ENCODE assay signal across 24 cellular contexts in the genomic region with DNA sequence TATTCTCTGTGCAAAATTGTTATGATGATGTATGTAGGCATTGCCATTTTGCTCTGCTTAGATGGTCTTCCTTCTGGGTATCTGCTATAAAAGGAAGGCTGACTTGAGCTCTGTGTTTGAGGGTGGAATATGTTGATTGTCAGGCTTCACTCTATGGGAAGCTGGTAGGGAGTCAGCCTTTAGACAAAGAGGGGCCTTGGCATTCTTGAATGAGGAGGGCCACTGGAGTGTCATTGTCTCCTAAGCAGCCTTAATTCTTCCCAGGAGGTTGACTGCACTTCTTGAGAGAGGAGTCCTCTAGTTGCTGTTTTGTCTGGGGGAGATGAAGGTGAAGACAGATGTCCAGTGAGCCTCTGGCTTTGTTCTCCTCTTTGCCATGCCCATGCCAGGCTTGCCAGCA.
"Had no signal": no experiment of that assay in that cellular context is flagged by ENCODE, and none has a peak within 500 bp of the region (broad histone marks: within the 10 kb centered on the region; RNA-seq: fewer than 3 reads in every experiment).

No MANE protein-coding gene starts in this region.

- H3K27me3 Mint-ChIP-seq: activated B cell treated with CpG ODN at 0.5 μM for 24 hours; activated T-cell treated with anti-CD3 and anti-CD28 coated beads, Interleukin-2, amount 50 U/mL, for 24 hours had no signal

- FAIRE-seq: bronchial epithelial cell had no signal

- H3K27me3 ChIP-seq: ascending aorta, body of pancreas had no signal

- H3K4me1 ChIP-seq: ascending aorta, body of pancreas had no signal

- ATAC-seq: activated CD8-positive, alpha-beta memory T cell treated with anti-CD3 and anti-CD28 coated beads, Interleukin-2, amount 10 ng/mL, durations not matched to agents 7 days and 5 days; activated naive CD4-positive, alpha-beta T cell treated with anti-CD3 and anti-CD28 coated beads, Interleukin-2, amount 50 U/mL, for 72 hours; activated naive CD8-positive, alpha-beta T cell treated with anti-CD3 and anti-CD28 coated beads, Interleukin-2, amount 50 U/mL, for 24 hours; body of pancreas; PC-3 had no signal

- H3K36me3 ChIP-seq: ascending aorta had no signal

- DNase-seq: activated B cell treated with CpG ODN at 0.5 μM for 24 hours; activated CD4-positive, alpha-beta T cell treated with anti-CD3 and anti-CD28 coated beads for 1 hour; activated CD4-positive, alpha-beta T cell treated with anti-CD3 and anti-CD28 coated beads, Interleukin-2, amount 10 ng/mL, durations not matched to agents 24 days and 14 days; activated CD4-positive, alpha-beta T cell treated with anti-CD3 and anti-CD28 coated beads, Interleukin-2, amount 50 U/mL, for 48 hours; activated CD8-positive, alpha-beta memory T cell treated with anti-CD3 and anti-CD28 coated beads, Interleukin-2, amount 10 ng/mL, durations not matched to agents 7 days and 5 days; activated effector memory CD4-positive, alpha-beta T cell treated with Interleukin-2 at 50 U/mL for 16 hours; activated naive CD4-positive, alpha-beta T cell; activated naive CD8-positive, alpha-beta T cell treated with anti-CD3 and anti-CD28 coated beads, Interleukin-2, amount 50 U/mL, for 24 hours; activated T-cell treated with anti-CD3 and anti-CD28 coated beads, Interleukin-2, amount 50 U/mL, for 24 hours; amniotic stem cell; body of pancreas; central memory CD4-positive, alpha-beta T cell; KG1; NCI-H1048; NCI-H146; NCI-H1930; NCI-H510A treated with DMSO at 0.1 percent for 48 hours; PC-3; SHP77 treated with DMSO at 0.1 percent for 48 hours had no signal

- H3K4me3 ChIP-seq: ascending aorta, body of pancreas had no signal

- H3K4me3 Mint-ChIP-seq: activated B cell treated with CpG ODN at 0.5 μM for 24 hours; activated CD4-positive, alpha-beta T cell treated with anti-CD3 and anti-CD28 coated beads, Interleukin-2, amount 10 ng/mL, durations not matched to agents 24 days and 14 days; activated CD8-positive, alpha-beta memory T cell treated with anti-CD3 and anti-CD28 coated beads, Interleukin-2, amount 10 ng/mL, durations not matched to agents 7 days and 5 days; activated naive CD8-positive, alpha-beta T cell treated with anti-CD3 and anti-CD28 coated beads, Interleukin-2, amount 50 U/mL, for 24 hours; activated T-cell treated with anti-CD3 and anti-CD28 coated beads, Interleukin-2, amount 50 U/mL, for 24 hours; activated T-helper 1 cell treated with anti-CD3 and anti-CD28 coated beads, Interleukin-12 subunit alpha, Interleukin-12 subunit beta, Interleukin-2, Interleukin-4 antibody, amounts not matched to agents 30 ng/mL and 10 ng/mL and 1 ng/mL, durations not matched to agents 14 hours and 24 hours and 36 hours; T-helper 1 cell treated with Interleukin-12 subunit alpha and Interleukin-12 subunit beta and Interleukin-4 antibody, amounts not matched to agents 30 μg/mL and 1 μg/mL, for 36 hours had no signal

- H3K27ac ChIP-seq: ascending aorta, body of pancreas had no signal

- H3K27ac Mint-ChIP-seq: activated B cell treated with CpG ODN at 0.5 μM for 24 hours; activated CD4-positive, alpha-beta T cell treated with anti-CD3 and anti-CD28 coated beads, Interleukin-2, amount 10 ng/mL, durations not matched to agents 24 days and 14 days; activated CD8-positive, alpha-beta memory T cell treated with anti-CD3 and anti-CD28 coated beads, Interleukin-2, amount 10 ng/mL, durations not matched to agents 7 days and 5 days; activated naive CD4-positive, alpha-beta T cell treated with anti-CD3 and anti-CD28 coated beads, Interleukin-2, amount 50 U/mL, for 72 hours; activated naive CD8-positive, alpha-beta T cell treated with anti-CD3 and anti-CD28 coated beads, Interleukin-2, amount 50 U/mL, for 24 hours; activated T-cell treated with anti-CD3 and anti-CD28 coated beads, Interleukin-2, amount 50 U/mL, for 24 hours; activated T-helper 1 cell treated with anti-CD3 and anti-CD28 coated beads, Interleukin-12 subunit alpha, Interleukin-12 subunit beta, Interleukin-2, Interleukin-4 antibody, amounts not matched to agents 30 ng/mL and 10 ng/mL and 1 ng/mL, durations not matched to agents 14 hours and 24 hours and 36 hours; T-helper 1 cell treated with Interleukin-12 subunit alpha and Interleukin-12 subunit beta and Interleukin-4 antibody, amounts not matched to agents 30 μg/mL and 1 μg/mL, for 36 hours had no signal
